1 cellular context compared by ENCODE assay signal in the genomic region with DNA sequence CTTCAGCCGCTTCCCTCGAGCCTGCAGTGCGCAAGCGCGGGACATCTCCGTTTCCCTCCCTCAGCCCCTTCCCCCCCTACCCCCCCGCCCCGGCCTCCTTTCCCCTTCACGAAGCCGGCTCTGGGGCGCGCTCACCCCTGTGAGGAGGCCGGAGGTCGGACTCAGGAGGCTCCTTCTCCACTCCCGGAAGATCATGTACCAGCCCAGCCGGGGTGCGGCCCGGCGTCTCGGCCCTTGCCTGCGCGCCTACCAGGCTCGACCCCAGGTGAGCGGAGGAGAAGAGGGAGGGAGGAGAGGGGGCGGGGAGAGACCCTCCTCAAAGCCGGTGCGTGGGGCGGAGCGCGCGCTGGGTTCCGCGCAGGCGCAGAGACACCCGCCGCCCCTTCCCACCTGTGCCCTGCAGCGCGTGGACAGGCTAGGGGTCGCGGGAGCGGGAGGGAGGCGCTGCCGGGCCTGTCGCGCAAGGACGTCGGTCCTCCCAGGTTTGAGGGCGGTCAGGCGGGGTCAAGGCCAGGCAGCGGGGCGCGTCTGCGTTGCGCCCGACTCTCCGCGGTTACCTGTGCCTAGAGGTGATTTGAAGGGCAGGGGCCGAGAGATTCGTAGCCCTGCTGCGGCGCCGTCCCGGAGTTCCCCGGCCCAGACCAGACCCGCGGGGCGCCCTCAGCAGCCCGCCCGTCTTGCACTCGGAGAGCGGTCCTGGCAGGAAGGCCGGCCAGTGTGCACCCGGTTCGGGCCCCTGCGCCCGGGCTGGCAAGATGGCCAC.
A peak's percentile ranks its signal among the peaks of the same experiment; 100 is the strongest.
TF ChIP-seq lines count a peak whose summit lies in the region.

Gene C6orf136 (plus strand): TSS at position 95 of the 763 bp plus-strand sequence. CDS start 99 bp downstream, at position 194.

TF ChIP-seq in K562, 482 proteins besides CTCF, POLR2A, EP300 and RAD21 (continued from another document and continues in another):
- TF ChIP-seq CHAMP1 (IDR thresholded peaks at IDR 0.05), result no peak
- TF ChIP-seq ERF (CRISPR knock-in tag; IDR thresholded peaks at IDR 0.05), result no peak
- TF ChIP-seq MLLT1 (IDR thresholded peaks at IDR 0.05), result peak in 1 of 2 experiments; percentile 19; a peak in 1 of 4 replicates
- peak; percentile 73; the same call in 1 of the 2 replicates for TF ChIP-seq HOMEZ (CRISPR knock-in tag; IDR thresholded peaks at IDR 0.05)
- TF ChIP-seq SUPT5H (IDR thresholded peaks at IDR 0.05), result peak; percentile 85
- no peak for TF ChIP-seq SMARCA4 (IDR thresholded peaks at IDR 0.05)
- TF ChIP-seq PML (IDR thresholded peaks at IDR 0.05; ENCODE audit: low read length), result 0 out of 2 replicates have a peak, but pooled peaks have one; percentile 24
- TF ChIP-seq, protein P1, sequence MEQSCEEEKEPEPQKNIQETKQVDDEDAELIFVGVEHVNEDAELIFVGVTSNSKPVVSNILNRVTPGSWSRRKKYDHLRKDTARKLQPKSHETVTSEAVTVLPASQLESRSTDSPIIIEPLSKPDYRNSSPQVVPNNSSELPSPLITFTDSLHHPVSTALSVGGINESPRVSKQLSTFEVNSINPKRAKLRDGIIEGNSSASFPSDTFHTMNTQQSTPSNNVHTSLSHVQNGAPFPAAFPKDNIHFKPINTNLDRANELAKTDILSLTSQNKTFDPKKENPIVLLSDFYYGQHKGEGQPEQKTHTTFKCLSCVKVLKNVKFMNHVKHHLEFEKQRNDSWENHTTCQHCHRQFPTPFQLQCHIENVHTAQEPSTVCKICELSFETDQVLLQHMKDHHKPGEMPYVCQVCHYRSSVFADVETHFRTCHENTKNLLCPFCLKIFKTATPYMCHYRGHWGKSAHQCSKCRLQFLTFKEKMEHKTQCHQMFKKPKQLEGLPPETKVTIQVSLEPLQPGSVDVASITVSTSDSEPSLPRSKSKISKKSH (CRISPR knock-in tag; IDR thresholded peaks at IDR 0.05), result no peak
- peak; percentile 86 for TF ChIP-seq SP1 (CRISPR knock-in tag; IDR thresholded peaks at IDR 0.05)
- TF ChIP-seq ZBTB43 (CRISPR knock-in tag; IDR thresholded peaks at IDR 0.05), result 0 out of 2 replicates have a peak, but pooled peaks have one; percentile 4
- peak in 1 of 2 experiments; percentile 61 for TF ChIP-seq E2F6 (IDR thresholded peaks at IDR 0.05; ENCODE audit: borderline replicate concordance in 1 of 2, extremely low read depth in 1 of 2, insufficient read depth in 1 of 2, insufficient read length in 1 of 2, low read depth in 1 of 2, low read length in 1 of 2, poor library complexity in 1 of 2, severe bottlenecking in 1 of 2)
- peak; percentile 77 for TF ChIP-seq NR2C2 (CRISPR knock-in tag; IDR thresholded peaks at IDR 0.05)
- TF ChIP-seq NR2C2 (tag; IDR thresholded peaks at IDR 0.05), result peak; percentile 85
- no peak for TF ChIP-seq SRSF9 (IDR thresholded peaks at IDR 0.05; ENCODE audit: borderline replicate concordance, low read depth, low read length)
- TF ChIP-seq MEF2A (IDR thresholded peaks at IDR 0.05; ENCODE audit: control insufficient read depth, low read depth, low read length), result no peak
- TF ChIP-seq ARID2 (IDR thresholded peaks at IDR 0.05), result no peak
- TF ChIP-seq ZNF551 (CRISPR knock-in tag; IDR thresholded peaks at IDR 0.05), result no peak
- peak; percentile 64 for TF ChIP-seq KDM5B (IDR thresholded peaks at IDR 0.05; ENCODE audit: insufficient replicate concordance, low read depth, low read length)
- TF ChIP-seq HDAC3 (IDR thresholded peaks at IDR 0.05; ENCODE audit: borderline replicate concordance, partially characterized antibody), result no peak
- TF ChIP-seq LEF1 (IDR thresholded peaks at IDR 0.05), result no peak; the same call in 1 of the 2 replicates
- TF ChIP-seq ZNF184 (CRISPR knock-in tag; IDR thresholded peaks at IDR 0.05), result no peak
- TF ChIP-seq, protein P2, sequence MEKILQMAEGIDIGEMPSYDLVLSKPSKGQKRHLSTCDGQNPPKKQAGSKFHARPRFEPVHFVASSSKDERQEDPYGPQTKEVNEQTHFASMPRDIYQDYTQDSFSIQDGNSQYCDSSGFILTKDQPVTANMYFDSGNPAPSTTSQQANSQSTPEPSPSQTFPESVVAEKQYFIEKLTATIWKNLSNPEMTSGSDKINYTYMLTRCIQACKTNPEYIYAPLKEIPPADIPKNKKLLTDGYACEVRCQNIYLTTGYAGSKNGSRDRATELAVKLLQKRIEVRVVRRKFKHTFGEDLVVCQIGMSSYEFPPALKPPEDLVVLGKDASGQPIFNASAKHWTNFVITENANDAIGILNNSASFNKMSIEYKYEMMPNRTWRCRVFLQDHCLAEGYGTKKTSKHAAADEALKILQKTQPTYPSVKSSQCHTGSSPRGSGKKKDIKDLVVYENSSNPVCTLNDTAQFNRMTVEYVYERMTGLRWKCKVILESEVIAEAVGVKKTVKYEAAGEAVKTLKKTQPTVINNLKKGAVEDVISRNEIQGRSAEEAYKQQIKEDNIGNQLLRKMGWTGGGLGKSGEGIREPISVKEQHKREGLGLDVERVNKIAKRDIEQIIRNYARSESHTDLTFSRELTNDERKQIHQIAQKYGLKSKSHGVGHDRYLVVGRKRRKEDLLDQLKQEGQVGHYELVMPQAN (IDR thresholded peaks at IDR 0.05; ENCODE audit: borderline replicate concordance), result peak; percentile 75; the same call in 1 of the 2 replicates
- no peak for TF ChIP-seq ZNF311 (CRISPR knock-in tag; IDR thresholded peaks at IDR 0.05)
- TF ChIP-seq ARID4B (CRISPR knock-in tag; IDR thresholded peaks at IDR 0.05), result peak; percentile 95
- no peak for TF ChIP-seq MECOM (CRISPR knock-in tag; IDR thresholded peaks at IDR 0.05)
- no peak for TF ChIP-seq RAD51 (IDR thresholded peaks at IDR 0.05; ENCODE audit: borderline replicate concordance, low read depth)
- TF ChIP-seq SLC30A9 (CRISPR knock-in tag; IDR thresholded peaks at IDR 0.05), result no peak
- no peak for TF ChIP-seq BCL6 (CRISPR knock-in tag; IDR thresholded peaks at IDR 0.05)
- no peak for TF ChIP-seq IFI16 (CRISPR knock-in tag; IDR thresholded peaks at IDR 0.05)
- TF ChIP-seq KAT2B (IDR thresholded peaks at IDR 0.05; ENCODE audit: low read depth, low read length), result no peak
- TF ChIP-seq SMAD4 (CRISPR knock-in tag; conservative IDR thresholded peaks at IDR 0.05), result 0 out of 2 replicates have a peak, but pooled peaks have one; percentile 65
- no peak for TF ChIP-seq ZNF175 (CRISPR knock-in tag; IDR thresholded peaks at IDR 0.05; ENCODE audit: low read depth)
- TF ChIP-seq HMGN3 (IDR thresholded peaks at IDR 0.05; ENCODE audit: borderline replicate concordance, extremely low read depth, insufficient read length, low read depth, low read length), result peak; percentile 79
- TF ChIP-seq RFX1 (IDR thresholded peaks at IDR 0.05), result no peak
- no peak for TF ChIP-seq ZNF282 (CRISPR knock-in tag; IDR thresholded peaks at IDR 0.05)
- TF ChIP-seq ZNF347 (CRISPR knock-in tag; IDR thresholded peaks at IDR 0.05; ENCODE audit: low read depth), result no peak
- TF ChIP-seq CREM (IDR thresholded peaks at IDR 0.05; ENCODE audit: low read depth), result no peak; the same call in none of the 2 replicates
- peak; percentile 96 for TF ChIP-seq ZFX (CRISPR knock-in tag; IDR thresholded peaks at IDR 0.05)
- no peak for TF ChIP-seq POLR3A (IDR thresholded peaks at IDR 0.05; ENCODE audit: borderline replicate concordance, extremely low read depth, insufficient read depth, insufficient read length)
- 0 out of 2 replicates have a peak, but pooled peaks have one; percentile 31 for TF ChIP-seq TCF7 (IDR thresholded peaks at IDR 0.05; ENCODE audit: borderline replicate concordance)
- no peak for TF ChIP-seq ZC3H4 (CRISPR knock-in tag; IDR thresholded peaks at IDR 0.05; ENCODE audit: borderline replicate concordance)
- TF ChIP-seq ZNF707 (CRISPR knock-in tag; conservative IDR thresholded peaks at IDR 0.05), result no peak
- 0 out of 2 replicates have a peak, but pooled peaks have one; percentile 30 for TF ChIP-seq LCOR (CRISPR knock-in tag; IDR thresholded peaks at IDR 0.05)
- TF ChIP-seq FOXJ2 (tag; IDR thresholded peaks at IDR 0.05), result no peak
- peak; percentile 65; the same call in 1 of the 2 replicates for TF ChIP-seq FOXK1 (CRISPR knock-in tag; IDR thresholded peaks at IDR 0.05; ENCODE audit: borderline replicate concordance)
- TF ChIP-seq HNRNPL (IDR thresholded peaks at IDR 0.05; ENCODE audit: low read depth, low read length), result peak; percentile 84; the same call in 1 of the 2 replicates
- no peak for TF ChIP-seq RCOR1 (IDR thresholded peaks at IDR 0.05; ENCODE audit: borderline replicate concordance in 1 of 2, low read depth in 2 of 2, low read length in 2 of 2)
- TF ChIP-seq BRF1 (IDR thresholded peaks at IDR 0.05; ENCODE audit: borderline replicate concordance, extremely low read depth, insufficient read length), result no peak
- no peak for TF ChIP-seq MCM2 (IDR thresholded peaks at IDR 0.05; ENCODE audit: low read depth)
- no peak for TF ChIP-seq ZNF316 (IDR thresholded peaks at IDR 0.05)
